In genomic region chr9:97419315-97419867, GRCh38 we compare ENCODE assay signal across 13 cellular contexts. TPM values are rescaled to one million over a fixed set of nuclear protein-coding genes. Genes with fewer than 3 reads are reported as not detected.
DNase-seq lines count a peak whose midpoint lies in the region; ATAC-seq, FAIRE-seq and TF ChIP-seq lines count a peak whose summit lies in the region.
"Had no signal": no experiment of that assay in that cellular context is flagged by ENCODE, and none has a peak within 500 bp of the region (broad histone marks: within the 10 kb centered on the region; RNA-seq: fewer than 3 reads in every experiment).

No MANE protein-coding gene starts in this region.

- H2BK20ac ChIP-seq in IMR-90 (ENCODE audit: low read depth, low read length): no peak overlapping the region

- no peak overlapping the region for H3K23ac ChIP-seq in IMR-90 (ENCODE audit: low read depth, low read length)

- dilution Hi-C loops in IMR-90 (cut with HindIII; ENCODE audit: low sequenced_read_pairs, unreplicated experiment): no loop called here

- H3K9me1 ChIP-seq in IMR-90 (ENCODE audit: insufficient read depth, low read length): peaks cover 3% of the 10 kb centered on the region; the same call in 1 of the 2 replicates

- no peak overlapping the region for H4K8ac ChIP-seq in IMR-90 (ENCODE audit: low read depth in 2 of 2, low read length in 2 of 2)

- TF ChIP-seq RAD21 in IMR-90 (IDR thresholded peaks at IDR 0.05; ENCODE audit: low read length): no peak

- BruUV-seq in IMR-90 (replicated peaks; lab: Mats Ljungman, UMichigan) (no TSS peak), OCI-LY7 (replicated peaks; lab: Mats Ljungman, UMichigan) (no TSS peak)

- H3K4me3 ChIP-seq in IMR-90 (ENCODE audit: insufficient read depth, low read depth, low read length) (no peak overlapping the region), choroid plexus epithelial cell (ENCODE audit: low read depth, low read length) (no peak overlapping the region), kidney epithelial cell (ENCODE audit: low read depth, low read length) (no peak overlapping the region), OCI-LY7 (ENCODE audit: low read depth, low read length, poor library complexity, severe bottlenecking) (no peak overlapping the region)
- H3K4me3 ChIP-seq: lower lobe of right lung, thyroid gland had no signal

- no peak for TF ChIP-seq CTCF in IMR-90 (conservative IDR thresholded peaks at IDR 0.05; ENCODE audit: low read depth, low read length)
- TF ChIP-seq CTCF in choroid plexus epithelial cell (conservative IDR thresholded peaks at IDR 0.05; ENCODE audit: low read depth, low read length): no peak
- no peak for TF ChIP-seq CTCF in kidney epithelial cell (IDR thresholded peaks at IDR 0.05; ENCODE audit: insufficient read depth, low read length, poor library complexity, severe bottlenecking)
- no peak for TF ChIP-seq CTCF in OCI-LY7 (conservative IDR thresholded peaks at IDR 0.05; ENCODE audit: low read length)

- H3K9ac ChIP-seq in IMR-90 (ENCODE audit: low read depth, low read length): no peak overlapping the region

- H3K27me3 ChIP-seq in IMR-90 (ENCODE audit: control insufficient read depth, insufficient read depth, low read length): no peaks in the 10 kb centered on the region
- no peaks in the 10 kb centered on the region for H3K27me3 ChIP-seq in kidney epithelial cell (ENCODE audit: control insufficient read depth, insufficient read depth, low read length)
- H3K27me3 ChIP-seq: thyroid gland had no signal

- H3K27ac ChIP-seq in IMR-90 (ENCODE audit: insufficient read depth, low read length): no peak overlapping the region
- H3K27ac ChIP-seq in OCI-LY7 (ENCODE audit: low read depth, low read length, poor library complexity, severe bottlenecking): no peak overlapping the region
- H3K27ac ChIP-seq: lower lobe of right lung, thyroid gland had no signal

- H3K79me2 ChIP-seq in OCI-LY7 (ENCODE audit: insufficient read depth, low read depth, low read length): no peaks in the 10 kb centered on the region

- no peak for TF ChIP-seq POLR2A in IMR-90 (IDR thresholded peaks at IDR 0.05; ENCODE audit: low read depth, low read length)
- TF ChIP-seq POLR2A in GM12891 (IDR thresholded peaks at IDR 0.05; ENCODE audit: low read depth, low read length): no peak

- no peak overlapping the region for H3K18ac ChIP-seq in IMR-90 (ENCODE audit: low read depth, low read length)

- H2BK15ac ChIP-seq in IMR-90 (ENCODE audit: low read depth, low read length): no peak overlapping the region

- H2AK9ac ChIP-seq in IMR-90 (replicated peaks; ENCODE audit: low read depth, low read length, poor library complexity): no peak overlapping the region

- no peak overlapping the region for H2BK5ac ChIP-seq in IMR-90 (ENCODE audit: low read depth, low read length, poor library complexity, severe bottlenecking)

- H3K27me3 Mint-ChIP-seq in activated CD8-positive, alpha-beta T cell treated with anti-CD3 and anti-CD28 coated beads, Interleukin-2, amount 10 ng/mL, durations not matched to agents 7 days and 5 days (ENCODE audit: low read depth): peaks cover 2% of the 10 kb centered on the region

- peak; percentile 79 for ATAC-seq in IMR-90 (ENCODE audit: low read depth)
- no peak for ATAC-seq in activated CD8-positive, alpha-beta T cell treated with anti-CD3 and anti-CD28 coated beads, Interleukin-2, amount 10 ng/mL, durations not matched to agents 7 days and 5 days
- ATAC-seq: lower lobe of right lung had no signal

- no peak overlapping the region for H2BK120ac ChIP-seq in IMR-90 (ENCODE audit: low read depth, low read length)

- H3K4me1 ChIP-seq in IMR-90 (ENCODE audit: control insufficient read depth, insufficient read depth, low read length): peaks cover 5% of the 10 kb centered on the region
- no peaks in the 10 kb centered on the region for H3K4me1 ChIP-seq in OCI-LY7 (ENCODE audit: insufficient read depth, low read length, poor library complexity, severe bottlenecking)

- H3K4me2 ChIP-seq in IMR-90 (ENCODE audit: low read depth, low read length) (0 out of 2 replicates have a peak overlapping the region, but pooled peaks have one; percentile 12), OCI-LY7 (ENCODE audit: low read length) (no peak overlapping the region)

- H3K9me3 ChIP-seq in IMR-90 (ENCODE audit: control insufficient read depth, insufficient read depth, low read length): no peaks in the 10 kb centered on the region
- H3K9me3 ChIP-seq in OCI-LY7 (ENCODE audit: low read length): no peaks in the 10 kb centered on the region
- H3K9me3 ChIP-seq: lower lobe of right lung, thyroid gland had no signal

- peaks cover 12% of the 10 kb centered on the region; the same call in 1 of the 2 replicates for H4K20me1 ChIP-seq in IMR-90 (ENCODE audit: insufficient read depth, low read length)
- no peaks in the 10 kb centered on the region for H4K20me1 ChIP-seq in OCI-LY7 (ENCODE audit: insufficient read depth, low read length)

- no peak for FAIRE-seq in GM12891 (lab: Jason Lieb, UNC)

- no peak overlapping the region for H3K4ac ChIP-seq in IMR-90 (ENCODE audit: low read depth, low read length)

- no peak overlapping the region for H3K4me3 Mint-ChIP-seq in activated CD8-positive, alpha-beta T cell treated with anti-CD3 and anti-CD28 coated beads, Interleukin-2, amount 10 ng/mL, durations not matched to agents 7 days and 5 days

- intact Hi-C loops in IMR-90 (cut with micrococcal nuclease): no loop called here
- intact Hi-C loops in OCI-LY7 (cut with micrococcal nuclease; ENCODE audit: unreplicated experiment): loop anchor here (10.0 kb wide), 1 partner anchor 565 kb away; the partner anchor contains the start of gene ZNF782

- DNase-seq in ACHN (peak; percentile 7), IMR-90 (peak; percentile 71), choroid plexus epithelial cell (ENCODE audit: low read depth) (peak; percentile 53), kidney epithelial cell (ENCODE audit: low read depth) (peak; percentile 19), GF-D8 (lab: John Stamatoyannopoulos, UW) (no peak), GM12891 (ENCODE audit: insufficient read length, low spot score) (no peak), OCI-LY7 (ENCODE audit: low spot score) (no peak)
- DNase-seq in activated CD8-positive, alpha-beta T cell treated with anti-CD3 and anti-CD28 coated beads, Interleukin-2, amount 10 ng/mL, durations not matched to agents 7 days and 5 days: no peak
- DNase-seq: activated CD8-positive, alpha-beta memory T cell treated with anti-CD3 and anti-CD28 coated beads, Interleukin-2, amount 50 U/mL, for 48 hours; erythroblast; lower lobe of right lung; NCI-H1694; thyroid gland had no signal

- no peak overlapping the region for H2AFZ ChIP-seq in IMR-90 (replicated peaks; ENCODE audit: low read length, poor library complexity)
- H2AFZ ChIP-seq in OCI-LY7 (ENCODE audit: low read length): no peak overlapping the region

- peaks cover 8% of the 10 kb centered on the region for H3K36me3 Mint-ChIP-seq in activated CD8-positive, alpha-beta T cell treated with anti-CD3 and anti-CD28 coated beads, Interleukin-2, amount 10 ng/mL, durations not matched to agents 7 days and 5 days (ENCODE audit: low read depth)

- in situ Hi-C loops in ACHN (cut with HindIII; ENCODE audit: low pct_ligation_motif_present, low pct_unique_long_range_greater_than_20kb, low sequenced_read_pairs) (no loop called here), IMR-90 (cut with MboI; ENCODE audit: low sequenced_read_pairs) (no loop called here)

- H2AK5ac ChIP-seq in IMR-90 (ENCODE audit: low read depth, low read length): no peak overlapping the region

- H3K4me1 Mint-ChIP-seq in activated CD8-positive, alpha-beta T cell treated with anti-CD3 and anti-CD28 coated beads, Interleukin-2, amount 10 ng/mL, durations not matched to agents 7 days and 5 days (ENCODE audit: low read depth): peaks cover 7% of the 10 kb centered on the region

- H4K91ac ChIP-seq in IMR-90 (ENCODE audit: insufficient read depth, low read depth, low read length): no peak overlapping the region

- no peak overlapping the region for H4K5ac ChIP-seq in IMR-90 (ENCODE audit: low read depth, low read length)

- H3K36me3 ChIP-seq in IMR-90 (ENCODE audit: control insufficient read depth, insufficient read depth, low read length): no peaks in the 10 kb centered on the region
- H3K36me3 ChIP-seq in kidney epithelial cell (ENCODE audit: control insufficient read depth, insufficient read depth, low read length): no peaks in the 10 kb centered on the region
- no peaks in the 10 kb centered on the region for H3K36me3 ChIP-seq in OCI-LY7 (ENCODE audit: insufficient read depth, low read length)
- H3K36me3 ChIP-seq: lower lobe of right lung, thyroid gland had no signal

- POLR2A ChIA-PET in IMR-90 (lab: Charles Lee; ENCODE audit: unreplicated experiment): no interaction called here
- POLR2A ChIA-PET in OCI-LY7 (lab: Charles Lee): interaction anchor here (1.1 kb wide), 1 partner anchor 21 kb away, joined by 4 read pairs; no protein-coding TSS in a partner anchor
- POLR2A ChIA-PET in activated CD8-positive, alpha-beta T cell treated with anti-CD3 and anti-CD28 coated beads, Interleukin-2, amount 10 ng/mL, durations not matched to agents 7 days and 5 days (lab: Charles Lee): no interaction called here

- H3K27ac Mint-ChIP-seq in activated CD8-positive, alpha-beta T cell treated with anti-CD3 and anti-CD28 coated beads, Interleukin-2, amount 10 ng/mL, durations not matched to agents 7 days and 5 days: no peak overlapping the region

- H3K79me1 ChIP-seq in IMR-90 (ENCODE audit: low read depth in 1 of 2, low read length in 2 of 2): peaks cover 2 to 7% of the 10 kb centered on the region in 2 experiments; a peak in 3 of 4 replicates

- no peak overlapping the region for H3K56ac ChIP-seq in IMR-90 (ENCODE audit: extremely low read depth, insufficient read depth, low read length)

- no CpG with 5 or more reads among the region's 2 CpGs for WGBS in IMR-90 (ENCODE audit: extremely low coverage in 2 of 2, insufficient read length in 1 of 2), 2 experiments

- no peak overlapping the region for H3K14ac ChIP-seq in IMR-90 (replicated peaks; ENCODE audit: low read depth, low read length)

- peaks cover 7% of the 10 kb centered on the region for H3K9me3 Mint-ChIP-seq in activated CD8-positive, alpha-beta T cell treated with anti-CD3 and anti-CD28 coated beads, Interleukin-2, amount 10 ng/mL, durations not matched to agents 7 days and 5 days (ENCODE audit: insufficient read depth)

- CTCF ChIA-PET in IMR-90 (lab: Yijun Ruan, JAX): no interaction called here
- CTCF ChIA-PET in OCI-LY7 (lab: Charles Lee; ENCODE audit: unreplicated experiment): no interaction called here
- CTCF ChIA-PET in activated CD8-positive, alpha-beta T cell treated with anti-CD3 and anti-CD28 coated beads, Interleukin-2, amount 10 ng/mL, durations not matched to agents 7 days and 5 days (lab: Charles Lee): interaction anchor here (0.8 to 1.9 kb wide), 2 partner anchors 32 to 179 kb away, joined by 3 to 5 read pairs; no protein-coding TSS in a partner anchor

- no peaks in the 10 kb centered on the region for H3K9me2 ChIP-seq in OCI-LY7 (ENCODE audit: insufficient read depth, low read length)

RNA-seq across cellular contexts. Expression of gene TDRD7, which starts 7.5 kb away (rescaled TPM):
- total RNA-seq in IMR-90 (2012; rRNA removed): 8.1 and 9.7 TPM in 2 replicates
- 3.9 and 4.4 TPM in 2 replicates for polyA plus RNA-seq in IMR-90 (2012; rRNA removed)
- 1.3 and 1.8 TPM in 2 replicates for polyA plus RNA-seq in IMR-90 (2012; cell fraction: cytosol; rRNA removed)
- 1.0 and 7.9 TPM in 2 replicates for polyA plus RNA-seq in IMR-90 (2012; cell fraction: nucleus; rRNA removed; ENCODE audit: low replicate concordance)
- 8.3 and 11.0 TPM in 2 replicates for total RNA-seq in kidney epithelial cell
- 9.4 TPM for polyA plus RNA-seq in GM12891 (2012; ENCODE audit: low read depth, missing spikeins)
- 4.0 and 5.5 TPM in 2 replicates for total RNA-seq in OCI-LY7 (2014; rRNA removed; shearing (Covaris generic))
- total RNA-seq in OCI-LY7 (2022): 5.3 and 6.1 TPM in 2 replicates
- 1 to 10 TPM; 9.3 to 9.6 TPM for total RNA-seq in activated CD8-positive, alpha-beta T cell treated with anti-CD3 and anti-CD28 coated beads, Interleukin-2, amount 10 ng/mL, durations not matched to agents 7 days and 5 days

Comparison
In these comparisons a context has a peak if more than half of its experiments do, and no peak if none do; other contexts are left out.
1. DNase-seq: peak in ACHN (single experiment), IMR-90 (single experiment), choroid plexus epithelial cell (single experiment) and kidney epithelial cell (single experiment); none in GF-D8 (single experiment), GM12891 (single experiment), OCI-LY7 (single experiment) and activated CD8-positive, alpha-beta T cell treated with anti-CD3 and anti-CD28 coated beads, Interleukin-2, amount 10 ng/mL, durations not matched to agents 7 days and 5 days (single experiment).